11 cellular contexts compared by ENCODE assay signal in genomic region chr6:132063738-132064137, GRCh38.
DNase-seq lines count a peak whose midpoint lies in the region; ATAC-seq, FAIRE-seq and TF ChIP-seq lines count a peak whose summit lies in the region.
"Had no signal": no experiment of that assay in that cellular context is flagged by ENCODE, and none has a peak within 500 bp of the region (broad histone marks: within the 10 kb centered on the region; RNA-seq: fewer than 3 reads in every experiment).

No MANE protein-coding gene starts in this region.

- no peaks in the 10 kb centered on the region for H4K20me1 ChIP-seq in astrocyte (ENCODE audit: insufficient read depth, low read length)

- H3K9ac ChIP-seq in astrocyte (ENCODE audit: low read length), result peak overlapping the region; percentile 73

- H3K9me3 Mint-ChIP-seq in astrocyte (ENCODE audit: unreplicated experiment), result no peaks in the 10 kb centered on the region

- peak; percentile 17 for DNase-seq in HK-2 (ENCODE audit: unreplicated experiment)
- DNase-seq in astrocyte (ENCODE audit: low read depth), result peak; percentile 93
- peak in 1 of 3 donors; percentile 23 for DNase-seq in right cardiac atrium
- DNase-seq in stromal cell of bone marrow (ENCODE audit: low read depth), result peak; percentile 51
- no peak for DNase-seq in NCI-H524 treated with DMSO at 0.1 percent for 48 hours (lab: John Stamatoyannopoulos, UW)
- DNase-seq in SIG-M5 treated with dmso at 0.1 percent for 504 hours (lab: John Stamatoyannopoulos, UW; ENCODE audit: unreplicated experiment), result no peak
- DNase-seq in globus pallidus (ENCODE audit: low spot score), result no peak
- DNase-seq: NCI-H748 treated with DMSO at 0.1 percent for 48 hours, T-helper 9 cell had no signal

- H2AFZ ChIP-seq in astrocyte (ENCODE audit: low read depth, low read length), result peak overlapping the region; percentile 29

- 63% methylated on average over 2 of the region's 2 CpGs for WGBS in right cardiac atrium

- intact Hi-C loops in right cardiac atrium (cut with DNase I), result loop anchor here in 1 of 4 donors (2.0 kb wide), 1 partner anchor 67 kb away; no protein-coding TSS in a partner anchor

- no peaks in the 10 kb centered on the region for H3K27me3 ChIP-seq in astrocyte (ENCODE audit: insufficient read depth, low read length)
- H3K27me3 ChIP-seq in right cardiac atrium (ENCODE audit: control insufficient read depth, insufficient read depth), result no peaks in the 10 kb centered on the region

- no peak overlapping the region for H3K4me3 Mint-ChIP-seq in astrocyte (ENCODE audit: unreplicated experiment)

- H3K4me2 ChIP-seq in astrocyte (ENCODE audit: low read length), result peak overlapping the region; percentile 65

- no peaks in the 10 kb centered on the region for H3K36me3 Mint-ChIP-seq in astrocyte (ENCODE audit: low read depth, unreplicated experiment)

- no peaks in the 10 kb centered on the region for H3K36me3 ChIP-seq in astrocyte (ENCODE audit: insufficient read depth, low read length)

- peak; percentile 92 for FAIRE-seq in astrocyte (lab: Jason Lieb, UNC)

- peak overlapping the region; percentile 97 for H3K27ac Mint-ChIP-seq in astrocyte (ENCODE audit: unreplicated experiment)

- no peak for TF ChIP-seq CTCF in astrocyte (IDR thresholded peaks at IDR 0.05; ENCODE audit: insufficient read depth, low read depth, low read length)

- H3K4me3 ChIP-seq in astrocyte (ENCODE audit: insufficient read depth, low read depth, low read length) (no peak overlapping the region), right cardiac atrium (ENCODE audit: low read length) (no peak overlapping the region)
- H3K4me3 ChIP-seq: coronary artery had no signal

- no peaks in the 10 kb centered on the region for H3K79me2 ChIP-seq in astrocyte (ENCODE audit: insufficient read depth, low read length)

- H3K4me1 Mint-ChIP-seq in astrocyte (ENCODE audit: low read depth, unreplicated experiment), result peaks cover 53% of the 10 kb centered on the region

- H3K9me3 ChIP-seq in astrocyte (ENCODE audit: insufficient read depth, low read depth, low read length), result no peaks in the 10 kb centered on the region
- no peaks in the 10 kb centered on the region for H3K9me3 ChIP-seq in right cardiac atrium (ENCODE audit: control insufficient read depth, low read length)

- H3K4me1 ChIP-seq in astrocyte (ENCODE audit: insufficient read depth, low read length) (peaks cover 33% of the 10 kb centered on the region), right cardiac atrium (ENCODE audit: control insufficient read depth, insufficient read depth, low read length) (no peaks in the 10 kb centered on the region)

- H3K27ac ChIP-seq in astrocyte (ENCODE audit: low read depth, low read length) (peak overlapping the region; percentile 93), right cardiac atrium (ENCODE audit: low read length) (peak overlapping the region; percentile 7)
- H3K27ac ChIP-seq: coronary artery had no signal

- peak; percentile 46 to 83 for ATAC-seq in right cardiac atrium
- no peak for ATAC-seq in GM18858 (IDR thresholded peaks at IDR 0.05; ENCODE audit: unreplicated experiment)

- no peaks in the 10 kb centered on the region for H3K27me3 Mint-ChIP-seq in astrocyte (ENCODE audit: low read depth, unreplicated experiment)

Comparison
In these comparisons a context has a peak if more than half of its experiments do, and no peak if none do; other contexts are left out.
1. DNase-seq: peak in HK-2 (single experiment), astrocyte (single experiment) and stromal cell of bone marrow (single experiment); none in NCI-H524 treated with DMSO at 0.1 percent for 48 hours (single experiment), SIG-M5 treated with dmso at 0.1 percent for 504 hours (single experiment) and globus pallidus (single experiment).